In genomic region chr18:26405190-26405781, GRCh38 we compare ENCODE assay signal across 8 cellular contexts.
DNase-seq lines count a peak whose midpoint lies in the region; ATAC-seq, FAIRE-seq and TF ChIP-seq lines count a peak whose summit lies in the region.

No MANE protein-coding gene starts in this region.

- DNase-seq in DMS153 (lab: John Stamatoyannopoulos, UW) (peak; percentile 44), GM19239 (ENCODE audit: insufficient read length, low spot score) (peak; percentile 46), NCI-H82 treated with DMSO at 0.1 percent for 48 hours (lab: John Stamatoyannopoulos, UW; ENCODE audit: unreplicated experiment) (peak; percentile 6), esophagus muscularis mucosa (ENCODE audit: extremely low spot score) (peak; percentile 75), prostate gland (ENCODE audit: low spot score) (peak; percentile 37), NCI-H146 treated with DMSO at 0.1 percent for 48 hours (lab: John Stamatoyannopoulos, UW; ENCODE audit: unreplicated experiment) (no peak), NOMO-1 treated with dmso at 0.1 percent for 144 hours (lab: John Stamatoyannopoulos, UW; ENCODE audit: unreplicated experiment) (no peak)

- TF ChIP-seq POLR2A in esophagus muscularis mucosa (IDR thresholded peaks at IDR 0.05; ENCODE audit: low read depth): no peak
- no peak for TF ChIP-seq POLR2A in prostate gland (IDR thresholded peaks at IDR 0.05)

- no peaks in the 10 kb centered on the region for H3K4me1 ChIP-seq in esophagus muscularis mucosa
- no peaks in the 10 kb centered on the region for H3K4me1 ChIP-seq in prostate gland (replicated peaks)

- H3K4me3 ChIP-seq in esophagus muscularis mucosa: no peak overlapping the region
- H3K4me3 ChIP-seq in prostate gland: no peak overlapping the region

- TF ChIP-seq CTCF in esophagus muscularis mucosa (IDR thresholded peaks at IDR 0.05) (peak in 2 of 3 experiments; percentile 17 to 24), prostate gland (IDR thresholded peaks at IDR 0.05) (peak in 3 of 4 experiments; percentile 36 to 61 (median 52))

- H3K27ac ChIP-seq in esophagus muscularis mucosa (replicated peaks in 1 of 4) (no peak overlapping the region), prostate gland (no peak overlapping the region)

- no peak for TF ChIP-seq EP300 in esophagus muscularis mucosa (IDR thresholded peaks at IDR 0.05)

- H3K27me3 ChIP-seq in esophagus muscularis mucosa (no peaks in the 10 kb centered on the region), prostate gland (replicated peaks; ENCODE audit: insufficient read depth) (no peaks in the 10 kb centered on the region)

- H3K9me3 ChIP-seq in esophagus muscularis mucosa: no peaks in the 10 kb centered on the region
- no peaks in the 10 kb centered on the region for H3K9me3 ChIP-seq in prostate gland

- peak; percentile 75 for ATAC-seq in HG03103 (IDR thresholded peaks at IDR 0.05; ENCODE audit: low read depth, unreplicated experiment)

- H3K36me3 ChIP-seq in esophagus muscularis mucosa (no peaks in the 10 kb centered on the region), prostate gland (no peaks in the 10 kb centered on the region)

- intact Hi-C loops in esophagus muscularis mucosa (cut with DNase I): no loop called here
- intact Hi-C loops in prostate gland (cut with DNase I): no loop called here

- FAIRE-seq in GM19239 (lab: Jason Lieb, UNC): peak; percentile 88

- 90% methylated on average over 2 of the region's 5 CpGs for WGBS in esophagus muscularis mucosa
- WGBS in prostate gland: 68% methylated on average over 5 of the region's 5 CpGs

Comparison
In these comparisons a context has a peak if more than half of its experiments do, and no peak if none do; other contexts are left out.
1. DNase-seq: peak in DMS153 (single experiment), GM19239 (single experiment), NCI-H82 treated with DMSO at 0.1 percent for 48 hours (single experiment), esophagus muscularis mucosa (single experiment) and prostate gland (single experiment); none in NCI-H146 treated with DMSO at 0.1 percent for 48 hours (single experiment) and NOMO-1 treated with dmso at 0.1 percent for 144 hours (single experiment).